22 cellular contexts compared by ENCODE assay signal in the genomic region with DNA sequence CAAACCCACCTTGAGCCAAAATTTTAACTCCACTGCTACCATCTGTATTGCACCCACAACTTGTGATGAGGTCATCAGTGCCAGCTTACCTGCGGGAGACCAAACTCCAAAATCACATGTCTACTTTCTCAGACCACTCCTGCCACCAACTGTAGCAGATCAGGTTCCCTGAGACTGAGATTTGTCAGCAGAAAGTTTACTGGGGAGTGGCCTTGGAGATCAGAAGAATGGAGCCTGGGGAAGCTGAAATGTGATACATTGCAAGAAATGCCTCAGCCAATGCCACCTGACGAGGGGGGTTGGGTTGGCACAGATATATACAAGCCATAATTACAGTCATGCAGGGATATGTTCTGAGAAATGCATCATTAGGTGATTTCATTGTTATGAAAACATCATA. TPM values are rescaled to one million over a fixed set of nuclear protein-coding genes. Genes with fewer than 3 reads are reported as not detected.
DNase-seq lines count a peak whose midpoint lies in the region; ATAC-seq and TF ChIP-seq lines count a peak whose summit lies in the region.
"Had no signal": no experiment of that assay in that cellular context is flagged by ENCODE, and none has a peak within 500 bp of the region (broad histone marks: within the 10 kb centered on the region; RNA-seq: fewer than 3 reads in every experiment).

No MANE protein-coding gene starts in this region.

- no peak overlapping the region for H2AFZ ChIP-seq in PC-9

- H4K8ac ChIP-seq in mesendoderm (ENCODE audit: low read depth, low read length): no peak overlapping the region

- H3K9me3 ChIP-seq in CD4-positive, CD25-positive, alpha-beta regulatory T cell (ENCODE audit: control insufficient read depth in 2 of 2, low read length in 2 of 2): no peaks in the 10 kb centered on the region
- H3K9me3 ChIP-seq in HEK293 (ENCODE audit: control insufficient read depth, insufficient read depth, low read depth, low read length) (no peaks in the 10 kb centered on the region), PC-9 (ENCODE audit: insufficient read depth, low read depth) (no peaks in the 10 kb centered on the region), right cardiac atrium (ENCODE audit: control insufficient read depth, low read length) (no peaks in the 10 kb centered on the region)
- H3K9me3 ChIP-seq: BLaER1 treated with 17β-estradiol and CSF1 and Interleukin-3, amounts not matched to agents 10 nM and 100 nM; right atrium auricular region; uterus had no signal

- H3K36me3 Mint-ChIP-seq in CD4-positive, CD25-positive, alpha-beta regulatory T cell: peaks cover 14% of the 10 kb centered on the region

- POLR2A ChIA-PET in HEK293 (lab: Yijun Ruan, JAX): no interaction called here
- POLR2A ChIA-PET in PC-9 (lab: Charles Lee; ENCODE audit: unreplicated experiment): interaction anchor here (0.5 to 0.6 kb wide), 4 partner anchors 39 to 361 kb away, joined by 3 to 12 read pairs (median 6); no protein-coding TSS in a partner anchor

- H3K27ac ChIP-seq in CD4-positive, CD25-positive, alpha-beta regulatory T cell (ENCODE audit: insufficient read depth, low read length, poor library complexity, severe bottlenecking): no peak overlapping the region
- H3K27ac ChIP-seq in HEK293 (ENCODE audit: extremely low read depth, low read depth, low read length): no peak overlapping the region
- H3K27ac ChIP-seq in PC-9: no peak overlapping the region
- H3K27ac ChIP-seq in mesendoderm (ENCODE audit: low read depth, low read length): no peak overlapping the region
- no peak overlapping the region for H3K27ac ChIP-seq in right cardiac atrium (ENCODE audit: low read length)
- H3K27ac ChIP-seq: BLaER1 treated with 17β-estradiol and CSF1 and Interleukin-3, amounts not matched to agents 10 nM and 100 nM; epithelial cell of prostate; right atrium auricular region; uterus; VCaP had no signal

- no peak overlapping the region for H3K9ac ChIP-seq in mesendoderm (ENCODE audit: low read length)
- H3K9ac ChIP-seq: BLaER1 treated with 17β-estradiol and CSF1 and Interleukin-3, amounts not matched to agents 10 nM and 100 nM had no signal

- intact Hi-C loops in PC-9 (cut with micrococcal nuclease; ENCODE audit: unreplicated experiment) (loop anchor here (2.0 kb wide), 1 partner anchor 246 kb away; a partner anchor contains a TSS), right cardiac atrium (cut with DNase I) (loop anchor here in 2 of 4 donors (10.0 kb wide), 1 partner anchor 242 kb away; a partner anchor contains a TSS)

- H2AK5ac ChIP-seq in mesendoderm (ENCODE audit: low read length): no peak overlapping the region

- CTCF ChIA-PET in HEK293 (lab: Yijun Ruan, JAX): interaction anchor here (0.7 kb wide), 1 partner anchor 22 kb away, joined by 3 read pairs; no protein-coding TSS in a partner anchor
- CTCF ChIA-PET in PC-9 (lab: Charles Lee): interaction anchor here (0.5 kb wide), 1 partner anchor 220 kb away, joined by 5 read pairs; no protein-coding TSS in a partner anchor

- H3K27me3 ChIP-seq in CD4-positive, CD25-positive, alpha-beta regulatory T cell (ENCODE audit: control insufficient read depth, insufficient read depth, low read length): no peaks in the 10 kb centered on the region
- H3K27me3 ChIP-seq in PC-9 (ENCODE audit: insufficient read depth, low read depth) (no peaks in the 10 kb centered on the region), mesendoderm (ENCODE audit: insufficient read depth, low read length, poor library complexity) (no peaks in the 10 kb centered on the region), right cardiac atrium (ENCODE audit: control insufficient read depth, insufficient read depth) (no peaks in the 10 kb centered on the region)
- H3K27me3 ChIP-seq: BLaER1 treated with 17β-estradiol and CSF1 and Interleukin-3, amounts not matched to agents 10 nM and 100 nM; right atrium auricular region; uterus had no signal

- peaks cover 15% of the 10 kb centered on the region for H3K36me3 ChIP-seq in CD4-positive, CD25-positive, alpha-beta regulatory T cell (ENCODE audit: control insufficient read depth, insufficient read depth, low read length)
- H3K36me3 ChIP-seq in HEK293 (ENCODE audit: control insufficient read depth in 2 of 2, insufficient read depth in 1 of 2, low read length in 2 of 2) (peaks cover 0 to 47% of the 10 kb centered on the region in 2 experiments; a peak in 1 of 3 replicates), PC-9 (ENCODE audit: low read depth) (no peaks in the 10 kb centered on the region), mesendoderm (ENCODE audit: control insufficient read depth, insufficient read depth, low read length) (no peaks in the 10 kb centered on the region)
- H3K36me3 ChIP-seq: right atrium auricular region, uterus had no signal

- no CpG with 5 or more reads among the region's 2 CpGs for WGBS in mesendoderm (ENCODE audit: extremely low coverage, insufficient coverage, low lambda C conversion rate)
- 92% methylated on average over 2 of the region's 2 CpGs for whole genome bisulfite sequencing in right cardiac atrium

- H2BK120ac ChIP-seq in mesendoderm (ENCODE audit: low read depth, low read length): no peak overlapping the region

- H3K4me2 ChIP-seq in PC-9 (0 out of 2 replicates have a peak overlapping the region, but pooled peaks have one; percentile 10), mesendoderm (ENCODE audit: low read length) (no peak overlapping the region)
- H3K4me2 ChIP-seq: BLaER1 treated with 17β-estradiol and CSF1 and Interleukin-3, amounts not matched to agents 10 nM and 100 nM had no signal

- peak overlapping the region; percentile 29 for H3K23ac ChIP-seq in mesendoderm (ENCODE audit: low read length)

- H3K79me2 ChIP-seq in PC-9 (ENCODE audit: low read depth) (no peaks in the 10 kb centered on the region), mesendoderm (ENCODE audit: control insufficient read depth, insufficient read depth, low read length) (no peaks in the 10 kb centered on the region)

- no peaks in the 10 kb centered on the region for H3K9me3 Mint-ChIP-seq in CD4-positive, CD25-positive, alpha-beta regulatory T cell
- H3K9me3 Mint-ChIP-seq: naive B cell; T-helper 2 cell treated with Interferon-gamma antibody and Interleukin-4, amounts not matched to agents 5 μg/mL and 100 μg/mL, for 36 hours had no signal

- peak overlapping the region; percentile 64 for H3K4ac ChIP-seq in mesendoderm (ENCODE audit: low read depth, low read length)

- no peaks in the 10 kb centered on the region for H3K9me2 ChIP-seq in PC-9 (ENCODE audit: insufficient read depth)

- TF ChIP-seq CTCF in HEK293 (tag by site-specific recombination; IDR thresholded peaks at IDR 0.05) (no peak), PC-9 (conservative IDR thresholded peaks at IDR 0.05) (no peak)

- H3K27me3 Mint-ChIP-seq in CD4-positive, CD25-positive, alpha-beta regulatory T cell: no peaks in the 10 kb centered on the region
- H3K27me3 Mint-ChIP-seq: activated naive CD8-positive, alpha-beta T cell; naive B cell had no signal

- BruUV-seq in PC-9 (replicated peaks; lab: Mats Ljungman, UMichigan): no TSS peak

- H4K5ac ChIP-seq in mesendoderm (ENCODE audit: low read length): no peak overlapping the region

- no peak overlapping the region for H2BK15ac ChIP-seq in mesendoderm (replicated peaks; ENCODE audit: low read depth)

- peaks cover 6% of the 10 kb centered on the region for H3K4me1 ChIP-seq in CD4-positive, CD25-positive, alpha-beta regulatory T cell (ENCODE audit: control insufficient read depth, insufficient read depth, low read length, poor library complexity, severe bottlenecking)
- H3K4me1 ChIP-seq in HEK293 (ENCODE audit: control insufficient read depth, insufficient read depth, low read length): no peaks in the 10 kb centered on the region
- H3K4me1 ChIP-seq in PC-9 (replicated peaks; ENCODE audit: insufficient read depth): peaks cover 14% of the 10 kb centered on the region
- H3K4me1 ChIP-seq in mesendoderm (ENCODE audit: control insufficient read depth, low read depth, low read length): peaks cover 23% of the 10 kb centered on the region
- no peaks in the 10 kb centered on the region for H3K4me1 ChIP-seq in right cardiac atrium (ENCODE audit: control insufficient read depth, insufficient read depth, low read length)
- H3K4me1 ChIP-seq: BLaER1 treated with 17β-estradiol and CSF1 and Interleukin-3, amounts not matched to agents 10 nM and 100 nM; uterus had no signal

- H3K18ac ChIP-seq in mesendoderm (ENCODE audit: low read length): no peak overlapping the region

- H3K4me1 Mint-ChIP-seq in CD4-positive, CD25-positive, alpha-beta regulatory T cell: peaks cover 3 to 12% (median 9%) of the 10 kb centered on the region in 4 donors

- H3K4me3 ChIP-seq in CD4-positive, CD25-positive, alpha-beta regulatory T cell (ENCODE audit: low read depth, low read length): no peak overlapping the region
- no peak overlapping the region for H3K4me3 ChIP-seq in HEK293 (ENCODE audit: low read depth, low read length)
- no peak overlapping the region for H3K4me3 ChIP-seq in PC-9
- H3K4me3 ChIP-seq in mesendoderm (ENCODE audit: low read length): no peak overlapping the region
- no peak overlapping the region for H3K4me3 ChIP-seq in right cardiac atrium (ENCODE audit: low read length)
- H3K4me3 ChIP-seq: BLaER1 treated with 17β-estradiol and CSF1 and Interleukin-3, amounts not matched to agents 10 nM and 100 nM; right atrium auricular region; uterus had no signal

- no peaks in the 10 kb centered on the region for H3K79me1 ChIP-seq in mesendoderm (ENCODE audit: low read length)

- H3K56ac ChIP-seq in mesendoderm (ENCODE audit: low read length): peak overlapping the region; percentile 28

- H4K20me1 ChIP-seq in PC-9 (ENCODE audit: insufficient read depth): no peaks in the 10 kb centered on the region; the same call in 1 of the 2 replicates

- ATAC-seq in CD4-positive, CD25-positive, alpha-beta regulatory T cell (ENCODE audit: low read depth in 2 of 2): no peak
- ATAC-seq in GM19395 (IDR thresholded peaks at IDR 0.05; ENCODE audit: unreplicated experiment): no peak
- ATAC-seq in right cardiac atrium: no peak

- DNase-seq in CD4-positive, CD25-positive, alpha-beta regulatory T cell: no peak
- DNase-seq in PC-9: peak; percentile 64 to 82
- DNase-seq in mesendoderm: peak; percentile 45
- no peak for DNase-seq in NCI-H2029 treated with DMSO at 0.1 percent for 48 hours (lab: John Stamatoyannopoulos, UW)
- DNase-seq in right cardiac atrium: no peak
- no peak for DNase-seq in SIG-M5 treated with dmso at 0.1 percent for 504 hours (lab: John Stamatoyannopoulos, UW; ENCODE audit: unreplicated experiment)
- DNase-seq: glutamatergic neuron; naive B cell; NCI-H1436; NCI-H345; occipital lobe; stimulated activated CD4-positive, alpha-beta T cell treated with anti-CD3 and anti-CD28 coated beads, Interleukin-4, amount 100 ng/mL, for 4 hours; stimulated activated naive CD4-positive, alpha-beta T cell; uterus had no signal

- peak overlapping the region in 2 of 3 donors; percentile 38 to 39 for H3K27ac Mint-ChIP-seq in CD4-positive, CD25-positive, alpha-beta regulatory T cell
- H3K27ac Mint-ChIP-seq: activated naive CD8-positive, alpha-beta T cell; naive B cell; T-helper 2 cell treated with Interferon-gamma antibody and Interleukin-4, amounts not matched to agents 5 μg/mL and 100 μg/mL, for 36 hours had no signal

- H3F3A ChIP-seq in PC-9 (ENCODE audit: insufficient read depth, low read depth): peaks cover 15% of the 10 kb centered on the region; the same call in 1 of the 2 replicates

- no peak overlapping the region for H2BK5ac ChIP-seq in mesendoderm (ENCODE audit: low read length)

- no peak overlapping the region for H3K4me3 Mint-ChIP-seq in CD4-positive, CD25-positive, alpha-beta regulatory T cell
- H3K4me3 Mint-ChIP-seq: activated naive CD8-positive, alpha-beta T cell; naive B cell; T-helper 2 cell treated with Interferon-gamma antibody and Interleukin-4, amounts not matched to agents 5 μg/mL and 100 μg/mL, for 36 hours had no signal

RNA-seq across cellular contexts. Expression of a gene that starts 19.1 kb away (rescaled TPM):
- total RNA-seq in CD4-positive, CD25-positive, alpha-beta regulatory T cell: 140 TPM
- 10 to 100 TPM; 27.5 to 29.8 (median 28.4) TPM for polyA plus RNA-seq in CD4-positive, CD25-positive, alpha-beta regulatory T cell
- total RNA-seq in PC-9 (2021): 15.8 and 16.2 TPM in 2 replicates
- 15.8 TPM for polyA plus RNA-seq in mesendoderm (2013, experiment 1 of 2)
- polyA plus RNA-seq in mesendoderm (2013, experiment 2 of 2): 15.6 TPM
- total RNA-seq in right cardiac atrium: 1 to 10 TPM; 6.1 to 8.9 (median 7.4) TPM
- polyA plus RNA-seq in right cardiac atrium: 4.3 TPM

RNA-seq across cellular contexts. Expression of a gene that starts 19.1 kb away (rescaled TPM):
- 4.9 TPM for total RNA-seq in CD4-positive, CD25-positive, alpha-beta regulatory T cell
- 1 to 10 TPM in 1 of 4 donors, under 1 TPM in 3; 0.46 to 1.7 (median 0.92) TPM for polyA plus RNA-seq in CD4-positive, CD25-positive, alpha-beta regulatory T cell
- total RNA-seq in PC-9 (2021) (0.18 and 1.3 TPM in 2 replicates), right cardiac atrium (1 to 10 TPM; 3.5 to 5.9 (median 4.6) TPM)
- 1.3 TPM for polyA plus RNA-seq in mesendoderm (2013, experiment 1 of 2)
- polyA plus RNA-seq in mesendoderm (2013, experiment 2 of 2): 1.3 TPM
- polyA plus RNA-seq in right cardiac atrium: 1.5 TPM

RNA-seq across cellular contexts. Expression of a gene that starts 39.1 kb away (rescaled TPM):
- total RNA-seq in CD4-positive, CD25-positive, alpha-beta regulatory T cell: 121 TPM
- polyA plus RNA-seq in CD4-positive, CD25-positive, alpha-beta regulatory T cell: 10 to 100 TPM; 34.3 to 60.4 (median 47.2) TPM
- total RNA-seq in PC-9 (2021): 34.0 and 37.0 TPM in 2 replicates
- polyA plus RNA-seq in mesendoderm (2013, experiment 1 of 2): 10.1 TPM
- polyA plus RNA-seq in mesendoderm (2013, experiment 2 of 2): 10.8 TPM
- 10 to 100 TPM; 27.2 to 35.8 (median 31.6) TPM for total RNA-seq in right cardiac atrium
- 43.1 TPM for polyA plus RNA-seq in right cardiac atrium

Comparison
In these comparisons a context has a peak if more than half of its experiments do, and no peak if none do; other contexts are left out.
1. DNase-seq: peak in PC-9 (2 of 2) and mesendoderm (single experiment); none in CD4-positive, CD25-positive, alpha-beta regulatory T cell (0 of 3), NCI-H2029 treated with DMSO at 0.1 percent for 48 hours (single experiment), right cardiac atrium (0 of 3) and SIG-M5 treated with dmso at 0.1 percent for 504 hours (single experiment).